In the genomic region with DNA sequence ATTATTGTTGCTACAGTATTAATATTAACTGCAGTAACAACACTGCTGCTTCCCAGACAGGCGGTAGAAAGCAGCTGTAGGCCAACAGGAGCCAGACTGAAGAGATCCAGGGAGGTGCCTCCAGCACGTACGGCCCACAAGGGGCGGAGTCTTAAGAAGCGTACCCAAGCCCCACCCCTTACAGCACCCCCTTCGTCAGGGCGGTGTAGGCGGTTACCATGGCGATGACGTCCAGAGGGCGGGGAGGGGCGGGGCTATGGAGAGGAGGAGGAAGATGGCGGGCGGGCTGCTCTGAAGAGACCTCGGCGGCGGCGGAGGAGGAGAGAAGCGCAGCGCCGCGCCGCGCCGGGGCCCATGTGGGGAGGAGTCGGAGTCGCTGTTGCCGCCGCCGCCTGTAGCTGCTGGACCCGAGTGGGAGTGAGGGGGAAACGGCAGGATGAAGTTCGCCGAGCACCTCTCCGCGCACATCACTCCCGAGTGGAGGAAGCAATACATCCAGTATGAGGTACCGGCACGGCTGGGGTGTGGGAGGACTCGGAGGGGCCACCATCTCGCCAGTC, we compare ENCODE assay signal across 8 cellular contexts. TPM values are rescaled to one million over a fixed set of nuclear protein-coding genes. Genes with fewer than 3 reads are reported as not detected.
A peak's percentile ranks its signal among the peaks of the same experiment; 100 is the strongest.
DNase-seq lines count a peak whose midpoint lies in the region; ATAC-seq, FAIRE-seq and TF ChIP-seq lines count a peak whose summit lies in the region.

A gene (plus strand): TSS at position 257 of the 560 bp plus-strand sequence. CDS start 180 bp downstream, at position 437.

- 0% methylated on average over 14 to 41 of the region's 41 CpGs for WGBS in adrenal gland, 4 donors
- WGBS in heart right ventricle, 2 donors: 0 to 1% methylated on average over 41 of the region's 41 CpGs

- H3K4me1 ChIP-seq in adrenal gland (replicated peaks in 1 of 2) (peaks cover 10 to 28% of the 10 kb centered on the region in 2 donors), heart right ventricle (peaks cover 0 to 51% (median 27%) of the 10 kb centered on the region in 9 donors), upper lobe of right lung (peaks cover 31% of the 10 kb centered on the region)

- H3K9me3 ChIP-seq in adrenal gland (replicated peaks in 1 of 3) (no peaks in the 10 kb centered on the region), heart right ventricle (no peaks in the 10 kb centered on the region), upper lobe of right lung (no peaks in the 10 kb centered on the region)

- peak; percentile 99 for FAIRE-seq in GM12892 (lab: Jason Lieb, UNC)

- H3K4me3 ChIP-seq in adrenal gland (peak within 1 kb of the TSS; percentile 50 to 94 (median 82)), heart right ventricle (peak within 1 kb of the TSS; percentile 75 to 94 (median 86)), upper lobe of right lung (peak within 1 kb of the TSS; percentile 97)

- ATAC-seq in HG02852 (IDR thresholded peaks at IDR 0.05; ENCODE audit: unreplicated experiment) (peak; percentile 98), heart right ventricle (peak; percentile 98 to 99 (median 99)), upper lobe of right lung (peak; percentile 100)

- peak; percentile 78; the same call in 1 of the 2 replicates for TF ChIP-seq POLR2A in GM12892 (IDR thresholded peaks at IDR 0.05; ENCODE audit: low read depth, low read length)
- peak; percentile 69 to 93 for TF ChIP-seq POLR2A in adrenal gland (IDR thresholded peaks at IDR 0.05)

- no peaks in the 10 kb centered on the region for H3K27me3 ChIP-seq in adrenal gland
- no peaks in the 10 kb centered on the region for H3K27me3 ChIP-seq in heart right ventricle
- no peaks in the 10 kb centered on the region for H3K27me3 ChIP-seq in upper lobe of right lung

- peak; percentile 27 to 69 (median 46) for TF ChIP-seq CTCF in adrenal gland (IDR thresholded peaks at IDR 0.05)
- peak; percentile 13 to 55 (median 32) for TF ChIP-seq CTCF in heart right ventricle (IDR thresholded peaks at IDR 0.05)
- peak; percentile 45 for TF ChIP-seq CTCF in upper lobe of right lung (IDR thresholded peaks at IDR 0.05)

- DNase-seq in GM12892 (ENCODE audit: insufficient read length): peak; percentile 67
- peak; percentile 100 for DNase-seq in NCI-H146 (lab: John Stamatoyannopoulos, UW)
- peak; percentile 97 to 99 (median 99) for DNase-seq in T-helper 1 cell
- DNase-seq in adrenal gland: peak; percentile 99
- peak; percentile 99 for DNase-seq in heart right ventricle
- peak; percentile 99 for DNase-seq in posterior vena cava (ENCODE audit: low spot score)
- DNase-seq in upper lobe of right lung: peak; percentile 99

- peak within 1 kb of the TSS; percentile 27 to 95 (median 89) for H3K27ac ChIP-seq in adrenal gland
- H3K27ac ChIP-seq in heart right ventricle: peak within 1 kb of the TSS; percentile 90 to 98 (median 94)
- H3K27ac ChIP-seq in upper lobe of right lung: peak within 1 kb of the TSS; percentile 85

- no peaks in the 10 kb centered on the region for H3K36me3 ChIP-seq in adrenal gland (replicated peaks in 1 of 2)
- no peaks in the 10 kb centered on the region for H3K36me3 ChIP-seq in heart right ventricle
- H3K36me3 ChIP-seq in upper lobe of right lung: no peaks in the 10 kb centered on the region

- intact Hi-C loops in adrenal gland (cut with DNase I): loop anchor here (5.0 to 10.0 kb wide), 3 partner anchors 95 to 230 kb away; no protein-coding TSS in a partner anchor
- intact Hi-C loops in heart right ventricle (cut with DNase I): loop anchor here (5.0 to 10.0 kb wide), 7 partner anchors 70 to 523 kb away; no protein-coding TSS in a partner anchor
- intact Hi-C loops in posterior vena cava (cut with DNase I): loop anchor here in 1 of 2 donors (10.0 kb wide), 1 partner anchor 97 kb away; no protein-coding TSS in a partner anchor
- intact Hi-C loops in upper lobe of right lung (cut with DNase I): loop anchor here (10.0 kb wide), 1 partner anchor 233 kb away; no protein-coding TSS in a partner anchor

RNA-seq across cellular contexts. Expression of the gene that starts here (rescaled TPM):
- 9.3 TPM for polyA plus RNA-seq in GM12892 (2012; ENCODE audit: missing spikeins)
- total RNA-seq in adrenal gland (10 to 100 TPM; 16.1 to 53.0 (median 29.6) TPM), heart right ventricle (100 to 1,000 TPM in 4 of 10 donors, 10 to 100 TPM in 6; 28.2 to 142 (median 78.7) TPM), posterior vena cava (10 to 100 TPM; 14.9 to 38.3 TPM), upper lobe of right lung (23.5 TPM)
- polyA plus RNA-seq in adrenal gland (10 to 100 TPM in 1 of 3 donors, 1 to 10 TPM in 2; 4.8 to 24.1 (median 5.6) TPM), heart right ventricle (10 to 100 TPM; 18.3 to 20.8 TPM)

Comparison
In these comparisons a context has a peak if more than half of its experiments do, and no peak if none do; other contexts are left out.
1. Peak in every context shown above with its lines: DNase-seq, ATAC-seq, H3K4me3 ChIP-seq and H3K27ac ChIP-seq.